In the genomic region with DNA sequence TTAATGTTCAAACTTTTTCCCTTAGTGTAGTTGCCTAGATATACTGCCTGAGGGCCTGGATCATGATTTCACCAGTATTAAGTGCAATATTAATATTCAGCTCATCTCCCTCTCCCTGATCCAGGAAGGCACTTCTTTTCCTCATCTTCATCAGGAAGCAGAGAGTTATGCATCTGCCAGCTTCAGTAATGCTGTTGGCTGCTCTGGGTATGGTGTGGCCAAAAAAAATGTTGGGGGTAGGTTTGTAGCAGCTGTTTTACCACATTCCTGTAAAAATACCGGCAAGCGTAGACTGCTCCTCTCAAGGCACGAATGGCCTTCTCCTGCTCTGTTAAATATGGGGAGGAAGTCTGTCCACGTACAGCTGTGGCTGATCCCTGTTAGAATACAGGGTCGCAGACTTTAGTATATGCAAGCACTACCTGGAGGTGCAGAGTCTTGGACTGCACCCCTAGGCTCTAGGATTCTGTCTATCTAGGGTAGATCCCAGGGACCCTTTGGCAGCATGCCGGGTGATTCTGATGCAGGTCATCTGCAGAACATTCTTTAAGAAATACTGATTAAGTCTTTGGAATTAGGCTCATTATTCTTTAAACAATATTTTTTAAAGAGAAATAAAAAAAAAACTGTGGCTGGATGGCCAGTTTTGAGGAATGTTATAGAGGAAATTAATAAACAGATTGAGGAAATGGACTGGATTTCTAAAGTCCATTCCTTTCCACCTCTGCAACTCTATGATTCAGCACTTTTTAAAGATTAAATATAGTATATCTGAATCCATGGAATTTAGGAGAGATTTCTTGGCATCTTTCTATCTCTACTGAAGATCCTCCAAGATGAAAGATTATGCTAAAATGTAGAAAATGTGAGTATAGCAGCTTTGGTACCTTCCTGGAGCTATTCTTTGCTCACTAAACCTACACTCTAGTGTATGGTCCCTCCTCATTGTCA, we compare ENCODE assay signal across 1 cellular context.
TF ChIP-seq lines count a peak whose summit lies in the region.

No MANE protein-coding gene starts in this region.

TF ChIP-seq in H1, 55 proteins besides CTCF, POLR2A, EP300 and RAD21:
- TF ChIP-seq PHF8 (conservative IDR thresholded peaks at IDR 0.05; ENCODE audit: low read depth, low read length), result no peak
- no peak for TF ChIP-seq MAFK (IDR thresholded peaks at IDR 0.05; ENCODE audit: low read depth, low read length)
- TF ChIP-seq TEAD4 (IDR thresholded peaks at IDR 0.05; ENCODE audit: low read depth, low read length), result peak; percentile 52; the same call in 1 of the 2 replicates
- TF ChIP-seq CTBP2 (IDR thresholded peaks at IDR 0.05; ENCODE audit: borderline replicate concordance, insufficient read depth, insufficient read length, low read length), result no peak
